In the genomic region with DNA sequence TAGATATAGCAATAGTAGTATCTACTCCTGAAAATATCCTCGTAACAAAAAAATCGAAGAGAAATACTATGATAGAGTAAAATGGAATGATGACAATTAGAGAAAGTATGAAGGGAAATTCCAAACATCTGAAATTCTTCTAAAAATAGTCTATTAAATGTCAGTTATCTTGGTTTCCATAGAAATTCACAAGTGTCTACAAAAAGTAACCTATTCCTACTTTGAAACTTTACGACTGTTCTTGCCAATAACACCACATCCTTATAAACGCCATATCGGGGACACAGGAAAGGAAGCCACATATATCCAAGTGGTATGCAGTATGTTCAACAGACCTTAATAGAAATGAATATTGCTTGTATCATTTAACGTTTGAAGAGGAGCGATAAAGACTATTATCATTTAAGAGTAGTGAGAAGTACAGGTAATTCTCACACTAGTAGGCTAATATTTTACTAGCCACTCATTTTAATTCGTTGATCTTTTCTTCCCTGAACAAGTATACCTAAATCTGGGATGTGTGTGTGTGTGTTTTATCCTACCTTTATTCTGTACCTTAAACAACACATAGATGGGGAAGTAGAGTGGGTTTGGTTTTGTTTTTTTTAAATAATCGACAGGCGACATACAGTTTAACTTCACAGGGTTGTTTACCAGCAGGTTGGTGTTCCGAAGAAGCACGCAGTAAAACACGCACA, we compare ENCODE assay signal across 2 cellular contexts.
TF ChIP-seq lines count a peak whose summit lies in the region.

No MANE protein-coding gene starts in this region.

TF ChIP-seq in A549, 52 proteins besides CTCF, POLR2A, EP300 and RAD21:
- TF ChIP-seq MAZ (IDR thresholded peaks at IDR 0.05; ENCODE audit: borderline replicate concordance, low read depth, low read length) = no peak
- TF ChIP-seq, protein P1, sequence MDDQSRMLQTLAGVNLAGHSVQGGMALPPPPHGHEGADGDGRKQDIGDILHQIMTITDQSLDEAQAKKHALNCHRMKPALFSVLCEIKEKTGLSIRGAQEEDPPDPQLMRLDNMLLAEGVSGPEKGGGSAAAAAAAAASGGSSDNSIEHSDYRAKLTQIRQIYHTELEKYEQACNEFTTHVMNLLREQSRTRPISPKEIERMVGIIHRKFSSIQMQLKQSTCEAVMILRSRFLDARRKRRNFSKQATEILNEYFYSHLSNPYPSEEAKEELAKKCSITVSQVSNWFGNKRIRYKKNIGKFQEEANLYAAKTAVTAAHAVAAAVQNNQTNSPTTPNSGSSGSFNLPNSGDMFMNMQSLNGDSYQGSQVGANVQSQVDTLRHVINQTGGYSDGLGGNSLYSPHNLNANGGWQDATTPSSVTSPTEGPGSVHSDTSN (IDR thresholded peaks at IDR 0.05) = no peak
- no peak for TF ChIP-seq TP53 (CRISPR knock-in tag; IDR thresholded peaks at IDR 0.05)
- TF ChIP-seq SREBF2 (IDR thresholded peaks at IDR 0.05) = no peak
- TF ChIP-seq CBX8 (IDR thresholded peaks at IDR 0.05) = peak; percentile 90
- no peak for TF ChIP-seq ESRRA (IDR thresholded peaks at IDR 0.05; ENCODE audit: borderline replicate concordance, low read length)
- 0 out of 2 replicates have a peak, but pooled peaks have one; percentile 28 for TF ChIP-seq RNF2 (IDR thresholded peaks at IDR 0.05; ENCODE audit: borderline replicate concordance, low read depth)
- no peak for TF ChIP-seq NR3C1 (IDR thresholded peaks at IDR 0.05)
- TF ChIP-seq, protein P2, sequence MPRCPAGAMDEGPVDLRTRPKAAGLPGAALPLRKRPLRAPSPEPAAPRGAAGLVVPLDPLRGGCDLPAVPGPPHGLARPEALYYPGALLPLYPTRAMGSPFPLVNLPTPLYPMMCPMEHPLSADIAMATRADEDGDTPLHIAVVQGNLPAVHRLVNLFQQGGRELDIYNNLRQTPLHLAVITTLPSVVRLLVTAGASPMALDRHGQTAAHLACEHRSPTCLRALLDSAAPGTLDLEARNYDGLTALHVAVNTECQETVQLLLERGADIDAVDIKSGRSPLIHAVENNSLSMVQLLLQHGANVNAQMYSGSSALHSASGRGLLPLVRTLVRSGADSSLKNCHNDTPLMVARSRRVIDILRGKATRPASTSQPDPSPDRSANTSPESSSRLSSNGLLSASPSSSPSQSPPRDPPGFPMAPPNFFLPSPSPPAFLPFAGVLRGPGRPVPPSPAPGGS (IDR thresholded peaks at IDR 0.05) = no peak
- no peak for TF ChIP-seq CEBPB (IDR thresholded peaks at IDR 0.05)
- TF ChIP-seq, protein P3, sequence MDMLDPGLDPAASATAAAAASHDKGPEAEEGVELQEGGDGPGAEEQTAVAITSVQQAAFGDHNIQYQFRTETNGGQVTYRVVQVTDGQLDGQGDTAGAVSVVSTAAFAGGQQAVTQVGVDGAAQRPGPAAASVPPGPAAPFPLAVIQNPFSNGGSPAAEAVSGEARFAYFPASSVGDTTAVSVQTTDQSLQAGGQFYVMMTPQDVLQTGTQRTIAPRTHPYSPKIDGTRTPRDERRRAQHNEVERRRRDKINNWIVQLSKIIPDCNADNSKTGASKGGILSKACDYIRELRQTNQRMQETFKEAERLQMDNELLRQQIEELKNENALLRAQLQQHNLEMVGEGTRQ (IDR thresholded peaks at IDR 0.05) = no peak
- no peak for TF ChIP-seq ZC3H11A (IDR thresholded peaks at IDR 0.05)
- no peak for TF ChIP-seq CHD2 (IDR thresholded peaks at IDR 0.05; ENCODE audit: low read length, partially characterized antibody)
- no peak for TF ChIP-seq HOXB5 (CRISPR knock-in tag; IDR thresholded peaks at IDR 0.05)
- TF ChIP-seq PHF8 (IDR thresholded peaks at IDR 0.05; ENCODE audit: borderline replicate concordance, low read depth) = no peak

TF ChIP-seq in HepG2, 621 proteins besides CTCF, POLR2A, EP300 and RAD21:
- TF ChIP-seq CBX2 (IDR thresholded peaks at IDR 0.05; ENCODE audit: low read depth, low read length) (peak; percentile 82; the same call in 1 of the 2 replicates), CBX2 (CRISPR knock-in tag; IDR thresholded peaks at IDR 0.05; ENCODE audit: low read depth) (no peak), ZNF446 (CRISPR knock-in tag; IDR thresholded peaks at IDR 0.05) (no peak)
- TF ChIP-seq, protein P4, sequence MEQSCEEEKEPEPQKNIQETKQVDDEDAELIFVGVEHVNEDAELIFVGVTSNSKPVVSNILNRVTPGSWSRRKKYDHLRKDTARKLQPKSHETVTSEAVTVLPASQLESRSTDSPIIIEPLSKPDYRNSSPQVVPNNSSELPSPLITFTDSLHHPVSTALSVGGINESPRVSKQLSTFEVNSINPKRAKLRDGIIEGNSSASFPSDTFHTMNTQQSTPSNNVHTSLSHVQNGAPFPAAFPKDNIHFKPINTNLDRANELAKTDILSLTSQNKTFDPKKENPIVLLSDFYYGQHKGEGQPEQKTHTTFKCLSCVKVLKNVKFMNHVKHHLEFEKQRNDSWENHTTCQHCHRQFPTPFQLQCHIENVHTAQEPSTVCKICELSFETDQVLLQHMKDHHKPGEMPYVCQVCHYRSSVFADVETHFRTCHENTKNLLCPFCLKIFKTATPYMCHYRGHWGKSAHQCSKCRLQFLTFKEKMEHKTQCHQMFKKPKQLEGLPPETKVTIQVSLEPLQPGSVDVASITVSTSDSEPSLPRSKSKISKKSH (CRISPR knock-in tag; IDR thresholded peaks at IDR 0.05; ENCODE audit: borderline replicate concordance) = no peak
- TF ChIP-seq, protein P5, sequence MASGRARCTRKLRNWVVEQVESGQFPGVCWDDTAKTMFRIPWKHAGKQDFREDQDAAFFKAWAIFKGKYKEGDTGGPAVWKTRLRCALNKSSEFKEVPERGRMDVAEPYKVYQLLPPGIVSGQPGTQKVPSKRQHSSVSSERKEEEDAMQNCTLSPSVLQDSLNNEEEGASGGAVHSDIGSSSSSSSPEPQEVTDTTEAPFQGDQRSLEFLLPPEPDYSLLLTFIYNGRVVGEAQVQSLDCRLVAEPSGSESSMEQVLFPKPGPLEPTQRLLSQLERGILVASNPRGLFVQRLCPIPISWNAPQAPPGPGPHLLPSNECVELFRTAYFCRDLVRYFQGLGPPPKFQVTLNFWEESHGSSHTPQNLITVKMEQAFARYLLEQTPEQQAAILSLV (CRISPR knock-in tag; IDR thresholded peaks at IDR 0.05; ENCODE audit: borderline replicate concordance) = no peak
TF ChIP-seq in HepG2: peak in this region for 1.
